In the genomic region with DNA sequence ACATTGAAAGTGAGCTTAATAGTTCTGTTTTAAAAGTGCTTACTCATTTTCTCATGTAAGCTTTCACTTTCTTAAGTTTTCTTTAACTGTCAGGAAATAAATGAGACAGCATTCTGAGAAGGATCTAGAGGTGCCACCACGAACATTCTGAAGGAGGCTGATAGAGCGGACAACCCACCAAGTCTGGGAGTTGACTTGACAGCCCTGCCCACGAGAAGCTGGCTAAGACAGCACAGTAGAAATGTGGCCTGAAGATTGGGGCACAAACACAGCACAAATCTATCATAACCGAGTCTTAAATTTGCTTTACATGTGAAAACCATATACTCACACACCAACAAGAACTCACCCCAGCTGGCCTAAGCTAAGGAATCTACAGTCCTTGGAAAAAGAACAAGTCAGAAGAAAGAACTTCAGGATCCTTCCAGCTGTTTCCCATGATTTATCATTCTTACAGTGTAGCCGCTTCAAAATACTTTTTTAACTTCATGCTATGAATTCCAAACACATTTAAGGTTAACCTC, we compare ENCODE assay signal across 9 cellular contexts.
A peak's percentile ranks its signal among the peaks of the same experiment; 100 is the strongest.
DNase-seq lines count a peak whose midpoint lies in the region; ATAC-seq and TF ChIP-seq lines count a peak whose summit lies in the region.
"Had no signal": no experiment of that assay in that cellular context is flagged by ENCODE, and none has a peak within 500 bp of the region (broad histone marks: within the 10 kb centered on the region; RNA-seq: fewer than 3 reads in every experiment).

No MANE protein-coding gene starts in this region.

- H3K4me1 ChIP-seq in GM23248 (ENCODE audit: insufficient read depth): no peaks in the 10 kb centered on the region

- peak overlapping the region; percentile 60 for H3K27ac Mint-ChIP-seq in activated CD8-positive, alpha-beta T cell treated with anti-CD3 and anti-CD28 coated beads for 36 hours
- H3K27ac Mint-ChIP-seq in natural killer cell: peak overlapping the region; percentile 86 to 88
- no peak overlapping the region for H3K27ac Mint-ChIP-seq in chondrocyte (ENCODE audit: unreplicated experiment)
- H3K27ac Mint-ChIP-seq: stimulated activated naive B cell treated with anti-CD40 and anti-IgM and Interleukin-4, amounts not matched to agents 10 μg/mL and 1 μg/mL and 100 μg/mL, for 72 hours had no signal

- H2AFZ ChIP-seq in GM23248: peak overlapping the region; percentile 1; the same call in 1 of the 2 replicates

- peaks cover 16% of the 10 kb centered on the region for H3K4me1 Mint-ChIP-seq in activated CD8-positive, alpha-beta T cell treated with anti-CD3 and anti-CD28 coated beads for 36 hours (ENCODE audit: low read depth)
- peaks cover 22 to 26% of the 10 kb centered on the region in 2 donors for H3K4me1 Mint-ChIP-seq in natural killer cell
- peaks cover 5% of the 10 kb centered on the region for H3K4me1 Mint-ChIP-seq in chondrocyte (ENCODE audit: low read depth)

- H3F3A ChIP-seq in GM23248 (ENCODE audit: insufficient read depth): no peaks in the 10 kb centered on the region

- H3K9me3 Mint-ChIP-seq in activated CD8-positive, alpha-beta T cell treated with anti-CD3 and anti-CD28 coated beads for 36 hours: no peaks in the 10 kb centered on the region
- H3K9me3 Mint-ChIP-seq in natural killer cell: no peaks in the 10 kb centered on the region
- no peaks in the 10 kb centered on the region for H3K9me3 Mint-ChIP-seq in chondrocyte (ENCODE audit: low read depth)

- H3K27me3 ChIP-seq in GM06990 (replicated peaks; ENCODE audit: control insufficient read depth, insufficient read depth, low read length) (no peaks in the 10 kb centered on the region), GM23248 (replicated peaks; ENCODE audit: insufficient read depth) (no peaks in the 10 kb centered on the region)

- POLR2A ChIA-PET in activated CD8-positive, alpha-beta T cell treated with anti-CD3 and anti-CD28 coated beads for 36 hours (lab: Charles Lee): interaction anchor here (0.6 to 1.0 kb wide), 3 partner anchors 15 to 320 kb away, joined by 3 read pairs; no protein-coding TSS in a partner anchor

- H3K79me2 ChIP-seq in GM23248 (ENCODE audit: insufficient read depth): no peaks in the 10 kb centered on the region

- H3K4me3 ChIP-seq in GM06990 (replicated peaks; ENCODE audit: low read depth, low read length): no peak overlapping the region
- no peak overlapping the region for H3K4me3 ChIP-seq in GM23248

- H3K4me2 ChIP-seq in GM23248 (ENCODE audit: unreplicated experiment): no peak overlapping the region

- in situ Hi-C loops in GM23248 (cut with MboI): loop anchor here (25.0 kb wide), 1 partner anchor 389 kb away; a partner anchor contains a TSS

- no peaks in the 10 kb centered on the region for H4K20me1 ChIP-seq in GM23248 (ENCODE audit: insufficient read depth)

- TF ChIP-seq CTCF in GM06990 (IDR thresholded peaks at IDR 0.05; ENCODE audit: insufficient read depth, low read length, poor library complexity, severe bottlenecking) (no peak), natural killer cell (IDR thresholded peaks at IDR 0.05) (no peak), chondrocyte (IDR thresholded peaks at IDR 0.05) (no peak)
- no peak for TF ChIP-seq CTCF in activated CD8-positive, alpha-beta T cell treated with anti-CD3 and anti-CD28 coated beads for 36 hours (IDR thresholded peaks at IDR 0.05)

- intact Hi-C loops in activated CD8-positive, alpha-beta T cell treated with anti-CD3 and anti-CD28 coated beads for 36 hours (cut with micrococcal nuclease): no loop called here
- intact Hi-C loops in natural killer cell (cut with micrococcal nuclease): loop anchor here (2.0 kb wide), 1 partner anchor 14 kb away; no protein-coding TSS in a partner anchor

- H3K36me3 ChIP-seq in GM06990 (ENCODE audit: control insufficient read depth, insufficient read depth, low read length) (no peaks in the 10 kb centered on the region), GM23248 (ENCODE audit: low read depth) (no peaks in the 10 kb centered on the region)

- H3K27me3 Mint-ChIP-seq in activated CD8-positive, alpha-beta T cell treated with anti-CD3 and anti-CD28 coated beads for 36 hours: no peaks in the 10 kb centered on the region
- peaks cover 17 to 29% of the 10 kb centered on the region in 2 donors for H3K27me3 Mint-ChIP-seq in natural killer cell (ENCODE audit: low read depth in 2 of 2)
- H3K27me3 Mint-ChIP-seq in chondrocyte (ENCODE audit: low read depth): no peaks in the 10 kb centered on the region

- H3K9me3 ChIP-seq in GM23248 (ENCODE audit: low read depth): no peaks in the 10 kb centered on the region

- no peak overlapping the region for H3K27ac ChIP-seq in GM23248

- no peak overlapping the region for H3K9ac ChIP-seq in GM23248

- peak; percentile 28 for DNase-seq in GM06990 (ENCODE audit: extremely low read depth, insufficient read length)
- no peak for DNase-seq in GM23248
- peak; percentile 38 for DNase-seq in activated CD8-positive, alpha-beta T cell treated with anti-CD3 and anti-CD28 coated beads for 36 hours
- DNase-seq in natural killer cell: no peak
- no peak for DNase-seq in chondrocyte (ENCODE audit: low spot score)
- no peak for DNase-seq in HT-29 (ENCODE audit: low spot score)
- DNase-seq in COR-L47 (lab: John Stamatoyannopoulos, UW): no peak
- DNase-seq: kidney glomerular epithelial cell; stimulated activated naive B cell treated with anti-CD40 and anti-IgM and Interleukin-4, amounts not matched to agents 10 μg/mL and 1 μg/mL and 100 μg/mL, for 72 hours had no signal

- no peaks in the 10 kb centered on the region for H3K9me2 ChIP-seq in GM23248 (ENCODE audit: insufficient read depth)

- no peaks in the 10 kb centered on the region for H3K36me3 Mint-ChIP-seq in activated CD8-positive, alpha-beta T cell treated with anti-CD3 and anti-CD28 coated beads for 36 hours (ENCODE audit: low read depth)
- H3K36me3 Mint-ChIP-seq in natural killer cell (no peaks in the 10 kb centered on the region), chondrocyte (ENCODE audit: low read depth) (no peaks in the 10 kb centered on the region)
- H3K36me3 Mint-ChIP-seq: stimulated activated naive B cell treated with anti-CD40 and anti-IgM and Interleukin-4, amounts not matched to agents 10 μg/mL and 1 μg/mL and 100 μg/mL, for 72 hours had no signal

- ATAC-seq in activated CD8-positive, alpha-beta T cell treated with anti-CD3 and anti-CD28 coated beads for 36 hours: peak; percentile 77
- ATAC-seq in natural killer cell: peak; percentile 92 to 96 (median 96)
- ATAC-seq: stimulated activated naive B cell treated with anti-CD40 and anti-IgM and Interleukin-4, amounts not matched to agents 10 μg/mL and 1 μg/mL and 100 μg/mL, for 72 hours had no signal

- CTCF ChIA-PET in activated CD8-positive, alpha-beta T cell treated with anti-CD3 and anti-CD28 coated beads for 36 hours (lab: Charles Lee): interaction anchor here (1.0 to 2.7 kb wide), 4 partner anchors 12 to 147 kb away, joined by 3 to 9 read pairs (median 6); a partner anchor contains a TSS

- WGBS in GM23248 (ENCODE audit: low coverage in 1 of 2, low lambda C conversion rate in 2 of 2, missing lambda C conversion rate in 2 of 2), 2 experiments: 63 to 66% methylated on average over 5 of the region's 5 CpGs

- no peak overlapping the region for H3K4me3 Mint-ChIP-seq in activated CD8-positive, alpha-beta T cell treated with anti-CD3 and anti-CD28 coated beads for 36 hours
- H3K4me3 Mint-ChIP-seq in natural killer cell (peak overlapping the region; percentile 21), chondrocyte (ENCODE audit: unreplicated experiment) (no peak overlapping the region)
- H3K4me3 Mint-ChIP-seq: stimulated activated naive B cell treated with anti-CD40 and anti-IgM and Interleukin-4, amounts not matched to agents 10 μg/mL and 1 μg/mL and 100 μg/mL, for 72 hours had no signal

Comparison
In these comparisons a context has a peak if more than half of its experiments do, and no peak if none do; other contexts are left out.
1. DNase-seq: peak in GM06990 (single experiment) and activated CD8-positive, alpha-beta T cell treated with anti-CD3 and anti-CD28 coated beads for 36 hours (single experiment); none in GM23248 (single experiment), natural killer cell (single experiment), chondrocyte (single experiment), HT-29 (single experiment) and COR-L47 (single experiment).